8 cellular contexts compared by ENCODE assay signal in the genomic region with DNA sequence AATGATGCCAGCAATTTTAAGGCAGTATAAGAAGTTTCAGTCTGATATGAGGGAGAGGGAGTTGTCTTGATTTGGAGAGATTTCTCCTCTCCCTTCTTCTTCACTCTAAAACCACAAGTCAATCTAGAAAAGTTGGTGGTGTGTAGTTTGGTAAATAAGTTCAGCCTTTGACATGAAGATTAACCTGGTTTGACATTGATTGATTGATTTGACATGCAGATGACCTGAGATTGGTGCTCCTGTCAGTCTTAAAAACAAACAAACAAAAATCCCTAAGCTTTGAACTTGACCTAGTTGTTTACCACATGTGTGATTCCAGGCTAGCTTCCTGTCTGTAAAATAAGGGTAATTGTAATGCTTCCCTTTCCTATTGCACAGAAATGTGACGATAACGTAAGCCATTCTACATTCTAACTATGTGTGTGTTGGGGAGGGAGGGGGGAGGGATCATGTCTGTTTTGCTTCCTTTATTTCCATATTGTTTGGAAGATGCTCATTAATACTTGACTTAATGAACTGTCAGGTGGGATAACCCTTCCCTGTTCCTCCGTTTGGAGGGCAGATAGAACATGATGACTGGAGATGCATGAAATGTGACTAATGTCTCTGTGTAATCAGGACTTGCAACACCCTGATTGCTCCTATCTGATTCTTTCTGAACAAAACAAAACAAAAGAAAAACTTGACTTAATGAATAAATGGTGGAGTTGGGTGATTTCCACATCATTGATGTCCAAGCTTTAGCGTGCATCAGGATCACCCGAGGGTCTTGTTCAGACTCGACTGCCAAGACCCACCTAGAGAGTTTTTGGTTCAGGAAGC.
A peak's percentile ranks its signal among the peaks of the same experiment; 100 is the strongest.
DNase-seq lines count a peak whose midpoint lies in the region; ATAC-seq and TF ChIP-seq lines count a peak whose summit lies in the region.

No MANE protein-coding gene starts in this region.

- H3K27ac ChIP-seq in osteoblast (ENCODE audit: low read depth, low read length) = no peak overlapping the region

- H3K4me1 Mint-ChIP-seq in dendritic cell treated with granulocyte-macrophage colony-stimulating factor and Interleukin-4, amounts not matched to agents 40 ng/mL and 50 ng/mL, for 4 days (ENCODE audit: low read depth) = peaks cover 27% of the 10 kb centered on the region

- H3K79me2 ChIP-seq in osteoblast (ENCODE audit: insufficient read depth, low read length) = no peaks in the 10 kb centered on the region

- H3K27me3 Mint-ChIP-seq in dendritic cell treated with granulocyte-macrophage colony-stimulating factor and Interleukin-4, amounts not matched to agents 40 ng/mL and 50 ng/mL, for 4 days = peaks cover 27% of the 10 kb centered on the region

- H3K9me3 Mint-ChIP-seq in dendritic cell treated with granulocyte-macrophage colony-stimulating factor and Interleukin-4, amounts not matched to agents 40 ng/mL and 50 ng/mL, for 4 days = no peaks in the 10 kb centered on the region

- no peaks in the 10 kb centered on the region for H3K9me3 ChIP-seq in ES-I3 (ENCODE audit: control insufficient read depth, insufficient read depth, low read length)
- no peaks in the 10 kb centered on the region for H3K9me3 ChIP-seq in osteoblast (ENCODE audit: low read depth, low read length)

- peaks cover 11% of the 10 kb centered on the region for H3K27me3 ChIP-seq in osteoblast (ENCODE audit: insufficient read depth, low read length)

- H3K4me3 ChIP-seq in osteoblast (ENCODE audit: insufficient read depth, low read length) = peak overlapping the region; percentile 70

- intact Hi-C loops in dendritic cell treated with granulocyte-macrophage colony-stimulating factor and Interleukin-4, amounts not matched to agents 40 ng/mL and 50 ng/mL, for 4 days (cut with micrococcal nuclease) = loop anchor here (10.0 kb wide), 1 partner anchor 104 kb away; no protein-coding TSS in a partner anchor

- no peaks in the 10 kb centered on the region for H3K36me3 Mint-ChIP-seq in dendritic cell treated with granulocyte-macrophage colony-stimulating factor and Interleukin-4, amounts not matched to agents 40 ng/mL and 50 ng/mL, for 4 days (ENCODE audit: low read depth)

- TF ChIP-seq CTCF in osteoblast (IDR thresholded peaks at IDR 0.05; ENCODE audit: extremely low read depth, low read depth, low read length) = no peak

- H3K36me3 ChIP-seq in ES-I3 (ENCODE audit: insufficient read depth, low read length) = no peaks in the 10 kb centered on the region
- no peaks in the 10 kb centered on the region for H3K36me3 ChIP-seq in osteoblast (ENCODE audit: insufficient read depth, low read length)

- no peak for ATAC-seq in GM21526 (IDR thresholded peaks at IDR 0.05; ENCODE audit: low FRiP score, unreplicated experiment)

- peak overlapping the region; percentile 77 for H3K4me3 Mint-ChIP-seq in dendritic cell treated with granulocyte-macrophage colony-stimulating factor and Interleukin-4, amounts not matched to agents 40 ng/mL and 50 ng/mL, for 4 days

- peak overlapping the region; percentile 60 for H3K27ac Mint-ChIP-seq in dendritic cell treated with granulocyte-macrophage colony-stimulating factor and Interleukin-4, amounts not matched to agents 40 ng/mL and 50 ng/mL, for 4 days

- peak; percentile 79 for DNase-seq in NOMO-1 treated with DMSO at 0.1 percent for 48 hours (lab: John Stamatoyannopoulos, UW; ENCODE audit: unreplicated experiment)
- no peak for DNase-seq in osteoblast (ENCODE audit: insufficient read length, low spot score, missing footprints)
- DNase-seq in amygdala (lab: John Stamatoyannopoulos, UW) = no peak
- no peak for DNase-seq in mucosa of gallbladder (ENCODE audit: low spot score)
- no peak for DNase-seq in NCI-H526 treated with DMSO at 0.1 percent for 48 hours (lab: John Stamatoyannopoulos, UW)

- H3K4me1 ChIP-seq in ES-I3 (ENCODE audit: insufficient read depth, low read length) = peaks cover 24% of the 10 kb centered on the region
- peaks cover 20% of the 10 kb centered on the region for H3K4me1 ChIP-seq in osteoblast (ENCODE audit: insufficient read depth, low read length)

- peak overlapping the region; percentile 84 for H3K4me2 ChIP-seq in osteoblast (ENCODE audit: insufficient read depth, low read length)

- H4K20me1 ChIP-seq in osteoblast (ENCODE audit: insufficient read depth, low read length) = no peaks in the 10 kb centered on the region

- H3K9ac ChIP-seq in ES-I3 (ENCODE audit: low read depth, low read length) = 0 out of 2 replicates have a peak overlapping the region, but pooled peaks have one; percentile 60

- H2AFZ ChIP-seq in osteoblast (ENCODE audit: low read length) = peak overlapping the region; percentile 91
